15 cellular contexts compared by ENCODE assay signal in the genomic region with DNA sequence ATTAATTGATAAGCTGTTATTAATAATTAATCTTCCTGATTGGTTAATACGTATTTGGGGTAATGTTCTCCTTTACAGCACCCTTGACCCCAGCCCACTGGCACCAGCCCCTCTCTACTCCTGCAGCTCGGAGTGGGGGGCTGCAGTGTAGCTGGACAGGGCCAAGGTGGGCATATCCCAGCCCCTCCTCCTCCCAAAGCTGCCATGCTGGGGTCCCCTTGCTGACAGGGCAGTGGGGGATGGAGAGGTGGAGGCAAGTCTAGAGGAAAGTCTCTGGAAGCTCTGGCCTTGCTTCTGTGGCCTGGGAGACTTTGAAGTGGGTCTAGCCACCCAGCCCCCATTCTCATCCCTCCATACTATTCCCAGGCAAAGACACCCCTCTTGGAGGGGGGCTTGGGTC. TPM values are rescaled to one million over a fixed set of nuclear protein-coding genes. Genes with fewer than 3 reads are reported as not detected.
DNase-seq lines count a peak whose midpoint lies in the region; ATAC-seq and TF ChIP-seq lines count a peak whose summit lies in the region.
"Had no signal": no experiment of that assay in that cellular context is flagged by ENCODE, and none has a peak within 500 bp of the region (broad histone marks: within the 10 kb centered on the region; RNA-seq: fewer than 3 reads in every experiment).

No MANE protein-coding gene starts in this region.

- ATAC-seq in heart right ventricle (no peak), HG02571 (IDR thresholded peaks at IDR 0.05; ENCODE audit: unreplicated experiment) (no peak)

- H3K9me3 Mint-ChIP-seq in CD14-positive monocyte: peaks cover 0 to 1% (median 0%) of the 10 kb centered on the region in 7 donors
- no peaks in the 10 kb centered on the region for H3K9me3 Mint-ChIP-seq in glutamatergic neuron (ENCODE audit: unreplicated experiment)
- H3K9me3 Mint-ChIP-seq: H9, IgD-negative memory B cell had no signal

- H3K36me3 Mint-ChIP-seq in CD14-positive monocyte: no peaks in the 10 kb centered on the region
- H3K36me3 Mint-ChIP-seq in glutamatergic neuron (ENCODE audit: unreplicated experiment): peaks cover 17% of the 10 kb centered on the region
- H3K36me3 Mint-ChIP-seq: IgD-negative memory B cell had no signal

- peaks cover 81% of the 10 kb centered on the region for H3K36me3 ChIP-seq in cardiac muscle cell
- peaks cover 0 to 4% (median 0%) of the 10 kb centered on the region in 9 donors for H3K36me3 ChIP-seq in heart right ventricle
- H3K36me3 ChIP-seq in sigmoid colon: no peaks in the 10 kb centered on the region

- H3K27ac ChIP-seq in cardiac muscle cell (peak overlapping the region; percentile 69), heart right ventricle (no peak overlapping the region), sigmoid colon (no peak overlapping the region)
- H3K27ac ChIP-seq: 22Rv1 had no signal

- H3K9me3 ChIP-seq in cardiac muscle cell (ENCODE audit: low read depth) (no peaks in the 10 kb centered on the region), heart right ventricle (no peaks in the 10 kb centered on the region), sigmoid colon (no peaks in the 10 kb centered on the region)

- 83 to 91% methylated on average over 2 of the region's 2 CpGs for WGBS in heart right ventricle, 2 donors
- WGBS in sigmoid colon, 2 donors: 76 to 80% methylated on average over 2 of the region's 2 CpGs

- H3K27ac Mint-ChIP-seq in CD14-positive monocyte: no peak overlapping the region
- H3K27ac Mint-ChIP-seq in glutamatergic neuron (ENCODE audit: unreplicated experiment): no peak overlapping the region

- H3K4me1 Mint-ChIP-seq in CD14-positive monocyte: no peaks in the 10 kb centered on the region
- H3K4me1 Mint-ChIP-seq in glutamatergic neuron (ENCODE audit: low read depth, unreplicated experiment): peaks cover 32% of the 10 kb centered on the region
- H3K4me1 Mint-ChIP-seq: IgD-negative memory B cell had no signal

- H3K4me3 ChIP-seq in cardiac muscle cell (no peak overlapping the region), heart right ventricle (no peak overlapping the region), sigmoid colon (no peak overlapping the region)

- TF ChIP-seq CTCF in cardiac muscle cell (IDR thresholded peaks at IDR 0.05; ENCODE audit: low read depth, low read length) (no peak), heart right ventricle (IDR thresholded peaks at IDR 0.05) (no peak), CD14-positive monocyte (IDR thresholded peaks at IDR 0.05) (no peak), glutamatergic neuron (IDR thresholded peaks at IDR 0.05; ENCODE audit: partially characterized antibody, unreplicated experiment) (no peak), sigmoid colon (IDR thresholded peaks at IDR 0.05) (no peak)

- H3K4me3 Mint-ChIP-seq in CD14-positive monocyte (no peak overlapping the region), glutamatergic neuron (ENCODE audit: unreplicated experiment) (no peak overlapping the region)
- H3K4me3 Mint-ChIP-seq: H9, IgD-negative memory B cell had no signal

- peaks cover 43% of the 10 kb centered on the region for H3K4me1 ChIP-seq in cardiac muscle cell (ENCODE audit: low read depth)
- peaks cover 0 to 23% (median 7%) of the 10 kb centered on the region in 9 donors for H3K4me1 ChIP-seq in heart right ventricle
- no peaks in the 10 kb centered on the region for H3K4me1 ChIP-seq in sigmoid colon

- intact Hi-C loops in heart right ventricle (cut with DNase I) (no loop called here), CD14-positive monocyte (cut with micrococcal nuclease) (no loop called here), sigmoid colon (cut with DNase I) (no loop called here)

- TF ChIP-seq EP300 in sigmoid colon (IDR thresholded peaks at IDR 0.05): no peak

- H3K27me3 Mint-ChIP-seq in CD14-positive monocyte (ENCODE audit: low read depth in 3 of 3): peaks cover 10 to 14% (median 11%) of the 10 kb centered on the region in 3 donors
- peaks cover 7% of the 10 kb centered on the region for H3K27me3 Mint-ChIP-seq in glutamatergic neuron (ENCODE audit: unreplicated experiment)

- H3K27me3 ChIP-seq in cardiac muscle cell (no peaks in the 10 kb centered on the region), heart right ventricle (peaks cover 0 to 3% (median 0%) of the 10 kb centered on the region in 7 donors), sigmoid colon (no peaks in the 10 kb centered on the region)

- TF ChIP-seq POLR2A in sigmoid colon (IDR thresholded peaks at IDR 0.05): no peak

- DNase-seq in cardiac muscle cell (ENCODE audit: low read depth in 1 of 2, low spot score in 1 of 2): no peak
- no peak for DNase-seq in heart right ventricle
- DNase-seq in CD14-positive monocyte (ENCODE audit: low spot score): peak; percentile 34
- peak; percentile 1 for DNase-seq in glutamatergic neuron
- peak; percentile 27 for DNase-seq in sigmoid colon
- DNase-seq in GM03348 (ENCODE audit: low spot score): no peak
- no peak for DNase-seq in DMS153 (lab: John Stamatoyannopoulos, UW)
- DNase-seq: GOT3, H9 had no signal

RNA-seq across cellular contexts. Expression of gene HCN4, which starts 35.8 kb away (rescaled TPM):
- total RNA-seq in cardiac muscle cell: 93.1 and 159 TPM in 2 replicates
- 59.2 and 102 TPM in 2 replicates for polyA plus RNA-seq in cardiac muscle cell
- total RNA-seq in heart right ventricle: 10 to 100 TPM in 4 of 10 donors, 1 to 10 TPM in 6; 4.1 to 24.9 (median 7.9) TPM
- 1 to 10 TPM; 2.2 to 4.4 TPM for polyA plus RNA-seq in heart right ventricle
- polyA plus RNA-seq in CD14-positive monocyte: not detected
- total RNA-seq in glutamatergic neuron (ENCODE audit: unreplicated experiment): 17.0 TPM
- total RNA-seq in sigmoid colon: not detected
- polyA plus RNA-seq in sigmoid colon: under 1 TPM in 2 of 3 donors, not detected in 1; under 0.01 to 0.04 TPM
- total RNA-seq: G401, HT-29 had no signal
- polyA plus RNA-seq: BJ, IgD-negative memory B cell had no signal

Comparison
In these comparisons a context has a peak if more than half of its experiments do, and no peak if none do; other contexts are left out.
1. DNase-seq: peak in CD14-positive monocyte (single experiment), glutamatergic neuron (single experiment) and sigmoid colon (single experiment); none in cardiac muscle cell (0 of 2), heart right ventricle (0 of 2), GM03348 (single experiment) and DMS153 (single experiment).
2. RNA of gene HCN4, which starts 35.8 kb away (total RNA-seq): 93.1 to 159 TPM in cardiac muscle cell, 17.0 TPM in glutamatergic neuron (single experiment) and 4.1 to 24.9 TPM in heart right ventricle; not detected in sigmoid colon; every median in the first group is over 4 times any median in the second.